8 cellular contexts compared by ENCODE assay signal in genomic region chr3:118863731-118864322, GRCh38.
A peak's percentile ranks its signal among the peaks of the same experiment; 100 is the strongest.
DNase-seq lines count a peak whose midpoint lies in the region; ATAC-seq lines count a peak whose summit lies in the region.
"Had no signal": no experiment of that assay in that cellular context is flagged by ENCODE, and none has a peak within 500 bp of the region (broad histone marks: within the 10 kb centered on the region; RNA-seq: fewer than 3 reads in every experiment).

No MANE protein-coding gene starts in this region.

- H3K36me3 ChIP-seq in MG63 = no peaks in the 10 kb centered on the region

- peak; percentile 35 for DNase-seq in MG63
- peak; percentile 20 for DNase-seq in iPS-NIHi7 (ENCODE audit: extremely low spot score)
- no peak for DNase-seq in NCI-H2081 (lab: John Stamatoyannopoulos, UW)
- DNase-seq in DMS79 (lab: John Stamatoyannopoulos, UW) = no peak
- DNase-seq: stimulated activated naive CD4-positive, alpha-beta T cell treated with Interleukin-2 at 50 U/mL for 16 hours had no signal

- H3K27me3 ChIP-seq in MG63 = no peaks in the 10 kb centered on the region

- peak; percentile 48 for ATAC-seq in GM18508 (IDR thresholded peaks at IDR 0.05; ENCODE audit: insufficient read depth, unreplicated experiment)
- ATAC-seq in GM21825 (IDR thresholded peaks at IDR 0.05; ENCODE audit: unreplicated experiment) = peak; percentile 70
- ATAC-seq in activated CD4-positive, CD25-positive, alpha-beta regulatory T cell treated with anti-CD3 and anti-CD28 coated beads, Interleukin-2, amount 50 U/mL, for 24 hours = no peak

- no peak overlapping the region for H3K4me3 ChIP-seq in MG63

- no peaks in the 10 kb centered on the region for H3K9me3 ChIP-seq in MG63

Comparison
In these comparisons a context has a peak if more than half of its experiments do, and no peak if none do; other contexts are left out.
1. ATAC-seq: peak in GM18508 (single experiment) and GM21825 (single experiment); none in activated CD4-positive, CD25-positive, alpha-beta regulatory T cell treated with anti-CD3 and anti-CD28 coated beads, Interleukin-2, amount 50 U/mL, for 24 hours (0 of 2).
2. DNase-seq: peak in MG63 (single experiment) and iPS-NIHi7 (single experiment); none in NCI-H2081 (0 of 2) and DMS79 (single experiment).